8 cellular contexts compared by ENCODE assay signal in genomic region chrX:7147978-7148824, GRCh38. TPM values are rescaled to one million over a fixed set of nuclear protein-coding genes. Genes with fewer than 3 reads are reported as not detected.
DNase-seq lines count a peak whose midpoint lies in the region; ATAC-seq and TF ChIP-seq lines count a peak whose summit lies in the region.

Gene PUDP, minus strand, starts transcription at chrX:7148153. Its CDS starts 40 bp downstream, at chrX:7148113.

- peak within 1 kb of the TSS; percentile 68 for H3K27ac Mint-ChIP-seq in chondrocyte (ENCODE audit: unreplicated experiment)

- peak; percentile 72 for TF ChIP-seq CTCF in chondrocyte (IDR thresholded peaks at IDR 0.05)

- peaks cover 12% of the 10 kb centered on the region for H3K4me1 Mint-ChIP-seq in chondrocyte (ENCODE audit: low read depth)

- peak within 1 kb of the TSS; percentile 87 for H3K4me3 Mint-ChIP-seq in chondrocyte (ENCODE audit: unreplicated experiment)

- H3K9me3 Mint-ChIP-seq in chondrocyte (ENCODE audit: low read depth): no peaks in the 10 kb centered on the region

- ATAC-seq in GM19043 (IDR thresholded peaks at IDR 0.05; ENCODE audit: low read depth, unreplicated experiment) (peak; percentile 58), HG03342 (IDR thresholded peaks at IDR 0.05; ENCODE audit: unreplicated experiment) (peak; percentile 75)

- peaks cover 1% of the 10 kb centered on the region for H3K27me3 Mint-ChIP-seq in chondrocyte (ENCODE audit: low read depth)

- DNase-seq in AML-193 (lab: John Stamatoyannopoulos, UW): peak; percentile 52 to 61
- peak; percentile 78 for DNase-seq in NCI-H460 (ENCODE audit: extremely low read depth, low read depth)
- peak; percentile 57 to 84 for DNase-seq in activated CD4-positive, alpha-beta T cell treated with anti-CD3 and anti-CD28 coated beads for 24 hours (ENCODE audit: low read depth in 2 of 2)
- peak; percentile 95 for DNase-seq in chondrocyte (ENCODE audit: low spot score)
- peak; percentile 92 for DNase-seq in kidney tubule cell (ENCODE audit: low spot score)
- DNase-seq in stimulated activated CD4-positive, alpha-beta T cell treated with anti-CD3 and anti-CD28 coated beads, Interleukin-1b, Interleukin-23, amount 100 ng/mL, for 1 hour (ENCODE audit: low read depth in 2 of 2): peak; percentile 50 to 62

- no peaks in the 10 kb centered on the region for H3K36me3 Mint-ChIP-seq in chondrocyte (ENCODE audit: low read depth)

RNA-seq across cellular contexts. Expression of gene PUDP, which starts in this region (rescaled TPM):
- total RNA-seq in NCI-H460 (2014; rRNA removed; shearing (Covaris generic)): 8.2 and 9.8 TPM in 2 replicates
- 5.3 and 28.9 TPM in 2 replicates for polyA plus RNA-seq in NCI-H460 (2014; cell fraction: nucleus; rRNA removed)
- total RNA-seq in chondrocyte: 10.7 to 14.7 TPM (median 12.6 TPM) in 3 replicates

Comparison
In these comparisons a context has a peak if more than half of its experiments do, and no peak if none do; other contexts are left out.
1. Peak in every context shown above with its lines: DNase-seq and ATAC-seq.